Comparison of ENCODE assay signal across 13 cellular contexts in genomic region chr1:222620566-222620965, GRCh38. TPM values are rescaled to one million over a fixed set of nuclear protein-coding genes. Genes with fewer than 3 reads are reported as not detected.
DNase-seq lines count a peak whose midpoint lies in the region; ATAC-seq and TF ChIP-seq lines count a peak whose summit lies in the region.
"Had no signal": no experiment of that assay in that cellular context is flagged by ENCODE, and none has a peak within 500 bp of the region (broad histone marks: within the 10 kb centered on the region; RNA-seq: fewer than 3 reads in every experiment).

No MANE protein-coding gene starts in this region.

- peaks cover 3% of the 10 kb centered on the region for H3K36me3 ChIP-seq in mucosa of stomach (ENCODE audit: control insufficient read depth, insufficient read depth, low read length)
- H3K36me3 ChIP-seq in heart right ventricle, result peaks cover 0 to 45% (median 14%) of the 10 kb centered on the region in 9 donors

- WGBS in heart right ventricle, 2 donors, result 87% methylated on average over 2 of the region's 2 CpGs

- peak; percentile 56 for ATAC-seq in GM19025 (IDR thresholded peaks at IDR 0.05; ENCODE audit: low read depth, unreplicated experiment)
- ATAC-seq in GM21825 (IDR thresholded peaks at IDR 0.05; ENCODE audit: unreplicated experiment), result peak; percentile 44
- peak; percentile 38 for ATAC-seq in HG03342 (IDR thresholded peaks at IDR 0.05; ENCODE audit: unreplicated experiment)
- no peak for ATAC-seq in GM19397 (IDR thresholded peaks at IDR 0.05; ENCODE audit: unreplicated experiment)
- ATAC-seq in heart right ventricle, result no peak

- no peaks in the 10 kb centered on the region for H3K9me3 ChIP-seq in mucosa of stomach (ENCODE audit: control insufficient read depth, low read length)
- no peaks in the 10 kb centered on the region for H3K9me3 ChIP-seq in heart right ventricle

- H3K9ac ChIP-seq in mucosa of stomach (ENCODE audit: low read length), result peak overlapping the region; percentile 7

- H3K4me3 ChIP-seq in mucosa of stomach (ENCODE audit: low read length) (no peak overlapping the region), heart right ventricle (no peak overlapping the region)

- no peak for TF ChIP-seq CTCF in heart right ventricle (IDR thresholded peaks at IDR 0.05)

- DNase-seq in stimulated activated CD8-positive, alpha-beta memory T cell treated with anti-CD3 and anti-CD28 coated beads, Interleukin-4, amount 100 ng/mL, for 48 hours, result no peak
- DNase-seq in heart right ventricle, result no peak
- DNase-seq: CD4-positive, alpha-beta memory T cell; GDM1; NCI-H1694 treated with DMSO at 0.1 percent for 48 hours; NCI-H774; Right ventricle myocardium superior; small intestine had no signal

- intact Hi-C loops in heart right ventricle (cut with DNase I), result no loop called here

- H3K27me3 ChIP-seq in mucosa of stomach (ENCODE audit: control insufficient read depth, insufficient read depth, low read length) (no peaks in the 10 kb centered on the region), heart right ventricle (peaks cover 0 to under 1% (median 0%) of the 10 kb centered on the region in 7 donors)

- no peak overlapping the region for H3K27ac ChIP-seq in heart right ventricle

- H3K4me1 ChIP-seq in mucosa of stomach (ENCODE audit: control insufficient read depth, insufficient read depth, low read length), result peaks cover 30% of the 10 kb centered on the region
- peaks cover 0 to 25% (median 18%) of the 10 kb centered on the region in 9 donors for H3K4me1 ChIP-seq in heart right ventricle

RNA-seq across cellular contexts. Expression of gene MIA3, which starts 2.7 kb away (rescaled TPM):
- total RNA-seq in heart right ventricle, result 10 to 100 TPM; 44.0 to 72.5 (median 59.0) TPM
- polyA plus RNA-seq in heart right ventricle, result 10 to 100 TPM; 22.8 to 33.8 TPM

RNA-seq across cellular contexts. Expression of gene TAF1A, which starts 30.8 kb away (rescaled TPM):
- 1 to 10 TPM; 1.3 to 3.3 (median 1.8) TPM for total RNA-seq in heart right ventricle
- polyA plus RNA-seq in heart right ventricle, result 1 to 10 TPM; 1.1 to 1.2 TPM

Comparison
In these comparisons a context has a peak if more than half of its experiments do, and no peak if none do; other contexts are left out.
1. ATAC-seq: peak in GM19025 (single experiment), GM21825 (single experiment) and HG03342 (single experiment); none in GM19397 (single experiment) and heart right ventricle (0 of 8).